8 cellular contexts compared by ENCODE assay signal in the genomic region with DNA sequence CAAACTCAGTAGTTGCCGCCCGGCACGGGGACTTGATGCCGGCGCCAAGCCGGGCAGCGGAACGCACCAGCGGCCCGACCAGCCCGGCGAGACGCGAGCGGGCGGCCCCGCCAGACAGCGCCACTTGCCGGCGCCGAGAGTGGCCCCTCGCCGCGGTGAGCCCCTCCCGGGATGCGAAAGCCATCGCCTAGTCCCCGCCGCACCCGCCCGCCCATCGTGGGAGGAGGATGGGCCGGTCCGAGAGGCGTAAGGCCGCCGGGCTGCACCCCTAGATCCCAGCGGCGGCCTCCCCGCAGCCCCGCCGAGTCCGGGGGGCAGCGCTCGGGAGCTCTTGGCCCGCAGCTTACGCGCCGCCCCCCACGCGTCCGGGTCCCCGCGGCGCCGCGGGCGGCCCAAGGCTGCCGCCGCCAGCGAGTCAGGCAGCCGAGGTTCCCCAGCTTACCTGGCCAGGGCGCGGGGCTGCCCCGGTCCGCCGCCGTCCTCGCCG. TPM values are rescaled to one million over a fixed set of nuclear protein-coding genes. Genes with fewer than 3 reads are reported as not detected.
A peak's percentile ranks its signal among the peaks of the same experiment; 100 is the strongest.
DNase-seq lines count a peak whose midpoint lies in the region; ATAC-seq and TF ChIP-seq lines count a peak whose summit lies in the region.

No MANE protein-coding gene starts in this region.

- peaks cover 28% of the 10 kb centered on the region for H3K79me2 ChIP-seq in GM23248 (ENCODE audit: insufficient read depth)

- H3K36me3 ChIP-seq in GM23248 (ENCODE audit: low read depth) = 0 out of 2 replicates have a peak, but pooled peaks cover 5% of the 10 kb centered on the region
- peaks cover 2% of the 10 kb centered on the region; the same call in 1 of the 2 replicates for H3K36me3 ChIP-seq in Panc1 (ENCODE audit: control insufficient read depth, insufficient read depth, low read length)

- H3K27ac Mint-ChIP-seq in activated naive CD4-positive, alpha-beta T cell treated with anti-CD3 and anti-CD28 coated beads, Interleukin-2, amount 10 ng/mL, durations not matched to agents 7 days and 5 days = no peak overlapping the region

- H3K4me3 Mint-ChIP-seq in activated naive CD4-positive, alpha-beta T cell treated with anti-CD3 and anti-CD28 coated beads, Interleukin-2, amount 10 ng/mL, durations not matched to agents 7 days and 5 days = peak overlapping the region; percentile 70

- H3K27me3 Mint-ChIP-seq in activated naive CD4-positive, alpha-beta T cell treated with anti-CD3 and anti-CD28 coated beads, Interleukin-2, amount 10 ng/mL, durations not matched to agents 7 days and 5 days = peaks cover 27% of the 10 kb centered on the region

- peak overlapping the region; percentile 90 for H3K4me3 ChIP-seq in GM23248
- peak overlapping the region; percentile 62 to 65 for H3K4me3 ChIP-seq in Panc1 (ENCODE audit: low read depth in 2 of 2, low read length in 2 of 2)

- H3K9ac ChIP-seq in GM23248 = peak overlapping the region; percentile 73

- TF ChIP-seq CTCF in Panc1 (IDR thresholded peaks at IDR 0.05) = no peak

- DNase-seq in G401 (ENCODE audit: low spot score) (peak; percentile 39), GM23248 (peak; percentile 69), Panc1 (ENCODE audit: low read depth, low spot score) (no peak), left cardiac atrium (peak; percentile 39), sciatic nerve (ENCODE audit: low spot score) (peak; percentile 70), NCI-H1436 treated with DMSO at 0.1 percent for 48 hours (lab: John Stamatoyannopoulos, UW) (no peak), 8988T (no peak)
- DNase-seq in activated naive CD4-positive, alpha-beta T cell treated with anti-CD3 and anti-CD28 coated beads, Interleukin-2, amount 10 ng/mL, durations not matched to agents 7 days and 5 days = peak; percentile 45

- no peaks in the 10 kb centered on the region for H3K9me3 ChIP-seq in GM23248 (ENCODE audit: low read depth)
- no peaks in the 10 kb centered on the region for H3K9me3 ChIP-seq in Panc1 (ENCODE audit: control insufficient read depth, insufficient read depth, low read depth, low read length)

- peak overlapping the region; percentile 93 for H3K4me2 ChIP-seq in GM23248 (ENCODE audit: unreplicated experiment)

- peak; percentile 75 for ATAC-seq in Panc1
- peak; percentile 58 to 68 for ATAC-seq in left cardiac atrium
- ATAC-seq in sciatic nerve = no peak

- in situ Hi-C loops in G401 (cut with HindIII; ENCODE audit: low sequenced_read_pairs) (no loop called here), GM23248 (cut with MboI) (no loop called here), Panc1 (cut with HindIII; ENCODE audit: low pct_unique_long_range_greater_than_20kb, low sequenced_read_pairs) (no loop called here)

- H3K4me1 ChIP-seq in GM23248 (ENCODE audit: insufficient read depth) (peaks cover 7% of the 10 kb centered on the region; the same call in 1 of the 2 replicates), Panc1 (ENCODE audit: control insufficient read depth, insufficient read depth, low read length) (peaks cover 8% of the 10 kb centered on the region; the same call in 1 of the 2 replicates)

- intact Hi-C loops in Panc1 (cut with micrococcal nuclease; ENCODE audit: unreplicated experiment) = no loop called here
- intact Hi-C loops in left cardiac atrium (cut with DNase I) = loop anchor here in 1 of 2 donors (10.0 kb wide), 1 partner anchor 68 kb away; no protein-coding TSS in a partner anchor
- intact Hi-C loops in sciatic nerve (cut with DNase I) = no loop called here

- H3F3A ChIP-seq in GM23248 (ENCODE audit: insufficient read depth) = no peaks in the 10 kb centered on the region

- no TSS peak for BruUV-seq in Panc1 (replicated peaks; lab: Mats Ljungman, UMichigan)

- no peaks in the 10 kb centered on the region for H3K27me3 ChIP-seq in GM23248 (replicated peaks; ENCODE audit: insufficient read depth)
- H3K27me3 ChIP-seq in Panc1 (ENCODE audit: control insufficient read depth, insufficient read depth, low read length) = no peaks in the 10 kb centered on the region

- WGBS in GM23248 (ENCODE audit: low coverage in 1 of 2, low lambda C conversion rate in 2 of 2, missing lambda C conversion rate in 2 of 2), 2 experiments = 1 to 2% methylated on average over 33 to 37 of the region's 70 CpGs

- peaks cover 5% of the 10 kb centered on the region for H3K36me3 Mint-ChIP-seq in activated naive CD4-positive, alpha-beta T cell treated with anti-CD3 and anti-CD28 coated beads, Interleukin-2, amount 10 ng/mL, durations not matched to agents 7 days and 5 days

- peak overlapping the region; percentile 84 for H2AFZ ChIP-seq in GM23248

- POLR2A ChIA-PET in Panc1 (lab: Charles Lee) = no interaction called here

- H3K4me1 Mint-ChIP-seq in activated naive CD4-positive, alpha-beta T cell treated with anti-CD3 and anti-CD28 coated beads, Interleukin-2, amount 10 ng/mL, durations not matched to agents 7 days and 5 days = peaks cover 6% of the 10 kb centered on the region

- CTCF ChIA-PET in Panc1 (lab: Charles Lee) = no interaction called here
- CTCF ChIA-PET in activated naive CD4-positive, alpha-beta T cell treated with anti-CD3 and anti-CD28 coated beads, Interleukin-2, amount 10 ng/mL, durations not matched to agents 7 days and 5 days (lab: Charles Lee) = no interaction called here

- no peaks in the 10 kb centered on the region for H3K9me3 Mint-ChIP-seq in activated naive CD4-positive, alpha-beta T cell treated with anti-CD3 and anti-CD28 coated beads, Interleukin-2, amount 10 ng/mL, durations not matched to agents 7 days and 5 days

- H3K9me2 ChIP-seq in GM23248 (ENCODE audit: insufficient read depth) = no peaks in the 10 kb centered on the region

- H4K20me1 ChIP-seq in GM23248 (ENCODE audit: insufficient read depth) = no peaks in the 10 kb centered on the region

- H3K27ac ChIP-seq in GM23248 = no peak overlapping the region
- peak overlapping the region; percentile 32 for H3K27ac ChIP-seq in Panc1 (ENCODE audit: low read length)

RNA-seq across cellular contexts. Expression of a gene that starts 0.6 kb away (rescaled TPM):
- total RNA-seq in G401 (2014; rRNA removed; shearing (Covaris generic)) = 25.1 and 26.8 TPM in 2 replicates
- total RNA-seq in GM23248 (2014; rRNA removed; shearing (Covaris generic)) = 22.5 and 57.4 TPM in 2 replicates
- 8.1 and 14.5 TPM in 2 replicates for polyA plus RNA-seq in GM23248 (2016; fragmentation: Nextera tagmentation; extraction: Ambion mirVana)
- total RNA-seq in Panc1 (2021; ENCODE audit: unreplicated experiment) = 99.1 TPM
- 90.4 TPM for polyA plus RNA-seq in Panc1 (2012; ENCODE audit: insufficient read length)
- 10 to 100 TPM; 21.8 to 23.2 TPM for total RNA-seq in left cardiac atrium
- total RNA-seq in sciatic nerve = 124 TPM

Comparison
In these comparisons a context has a peak if more than half of its experiments do, and no peak if none do; other contexts are left out.
1. DNase-seq: peak in G401 (single experiment), GM23248 (single experiment), activated naive CD4-positive, alpha-beta T cell treated with anti-CD3 and anti-CD28 coated beads, Interleukin-2, amount 10 ng/mL, durations not matched to agents 7 days and 5 days (single experiment), left cardiac atrium (single experiment) and sciatic nerve (single experiment); none in Panc1 (single experiment), NCI-H1436 treated with DMSO at 0.1 percent for 48 hours (single experiment) and 8988T (single experiment).